9 cellular contexts compared by ENCODE assay signal in genomic region chr3:112132975-112133448, GRCh38. TPM values are rescaled to one million over a fixed set of nuclear protein-coding genes. Genes with fewer than 3 reads are reported as not detected.
DNase-seq lines count a peak whose midpoint lies in the region; ATAC-seq and TF ChIP-seq lines count a peak whose summit lies in the region.
"Had no signal": no experiment of that assay in that cellular context is flagged by ENCODE, and none has a peak within 500 bp of the region (broad histone marks: within the 10 kb centered on the region; RNA-seq: fewer than 3 reads in every experiment).

Gene GCSAM, minus strand, starts transcription at chr3:112133248. Its CDS starts 128 bp downstream, at chr3:112133120.

- no peaks in the 10 kb centered on the region for H3K27me3 ChIP-seq in RWPE2 (ENCODE audit: insufficient read depth, poor library complexity, severe bottlenecking)

- no peak for TF ChIP-seq CTCF in RWPE2 (IDR thresholded peaks at IDR 0.05; ENCODE audit: poor library complexity, severe bottlenecking)
- no peak for TF ChIP-seq CTCF in foreskin fibroblast (IDR thresholded peaks at IDR 0.05; ENCODE audit: low read depth, low read length)
- TF ChIP-seq CTCF in glutamatergic neuron (IDR thresholded peaks at IDR 0.05; ENCODE audit: partially characterized antibody, unreplicated experiment): no peak

- peaks cover 2% of the 10 kb centered on the region for H3K4me1 Mint-ChIP-seq in glutamatergic neuron (ENCODE audit: low read depth, unreplicated experiment)

- H3K36me3 ChIP-seq in RWPE2 (ENCODE audit: low read depth): no peaks in the 10 kb centered on the region

- peak; percentile 68 for ATAC-seq in GM18868 (IDR thresholded peaks at IDR 0.05; ENCODE audit: unreplicated experiment)
- peak; percentile 61 for ATAC-seq in HG02973 (IDR thresholded peaks at IDR 0.05; ENCODE audit: unreplicated experiment)
- ATAC-seq in RWPE2 (ENCODE audit: low read depth): peak; percentile 63

- no peak within 1 kb of the TSS for H3K27ac Mint-ChIP-seq in glutamatergic neuron (ENCODE audit: unreplicated experiment)

- no peak for DNase-seq in RWPE2 (ENCODE audit: low spot score)
- peak; percentile 21 for DNase-seq in activated naive CD8-positive, alpha-beta T cell treated with anti-CD3 and anti-CD28 coated beads, Interleukin-2, amount 50 U/mL, for 16 hours (ENCODE audit: low read depth, low spot score)
- DNase-seq in pons (ENCODE audit: low spot score): peak; percentile 85
- no peak for DNase-seq in foreskin fibroblast
- no peak for DNase-seq in COLO668 (lab: John Stamatoyannopoulos, UW; ENCODE audit: unreplicated experiment)
- no peak for DNase-seq in glutamatergic neuron

- H3K4me3 ChIP-seq in RWPE2 (ENCODE audit: severe bottlenecking): no peak within 1 kb of the TSS
- H3K4me3 ChIP-seq in foreskin fibroblast (ENCODE audit: low read depth in 1 of 2, low read length in 2 of 2): no peak within 1 kb of the TSS

- H3K36me3 Mint-ChIP-seq in glutamatergic neuron (ENCODE audit: unreplicated experiment): no peaks in the 10 kb centered on the region

- H3K27me3 Mint-ChIP-seq in glutamatergic neuron (ENCODE audit: unreplicated experiment): no peaks in the 10 kb centered on the region

- peaks cover 15% of the 10 kb centered on the region for H3K4me1 ChIP-seq in RWPE2 (ENCODE audit: insufficient read depth, poor library complexity, severe bottlenecking)

- H3K9me3 ChIP-seq in RWPE2 (ENCODE audit: severe bottlenecking): no peaks in the 10 kb centered on the region

- no peak within 1 kb of the TSS for H3K27ac ChIP-seq in RWPE2 (ENCODE audit: poor library complexity, severe bottlenecking)

- no peaks in the 10 kb centered on the region for H3K9me3 Mint-ChIP-seq in glutamatergic neuron (ENCODE audit: unreplicated experiment)

- no peak within 1 kb of the TSS for H3K4me3 Mint-ChIP-seq in glutamatergic neuron (ENCODE audit: unreplicated experiment)

RNA-seq across cellular contexts. Expression of gene GCSAM, which starts in this region (rescaled TPM):
- not detected for total RNA-seq in glutamatergic neuron (ENCODE audit: unreplicated experiment)
- total RNA-seq: myocyte had no signal

Comparison
In these comparisons a context has a peak if more than half of its experiments do, and no peak if none do; other contexts are left out.
1. DNase-seq: peak in activated naive CD8-positive, alpha-beta T cell treated with anti-CD3 and anti-CD28 coated beads, Interleukin-2, amount 50 U/mL, for 16 hours (single experiment) and pons (single experiment); none in RWPE2 (single experiment), foreskin fibroblast (0 of 2), COLO668 (single experiment) and glutamatergic neuron (single experiment).
2. Peak in every context shown above with its lines, with median percentiles within 50 percentile points of each other: ATAC-seq.